ENCODE assay signal across 8 cellular contexts in genomic region chr2:235665656-235666239, GRCh38.
A peak's percentile ranks its signal among the peaks of the same experiment; 100 is the strongest.
DNase-seq lines count a peak whose midpoint lies in the region; ATAC-seq and TF ChIP-seq lines count a peak whose summit lies in the region.
"Had no signal": no experiment of that assay in that cellular context is flagged by ENCODE, and none has a peak within 500 bp of the region (broad histone marks: within the 10 kb centered on the region; RNA-seq: fewer than 3 reads in every experiment).

No MANE protein-coding gene starts in this region.

- peaks cover 40% of the 10 kb centered on the region for H3K4me1 ChIP-seq in iPS-20b (ENCODE audit: insufficient read depth, low read length)
- peaks cover 3 to 27% of the 10 kb centered on the region in 2 donors for H3K4me1 ChIP-seq in thoracic aorta (ENCODE audit: control insufficient read depth in 1 of 2, low read depth in 2 of 2)

- no peak overlapping the region for H3K27ac ChIP-seq in iPS-20b (ENCODE audit: low read length)
- no peak overlapping the region for H3K27ac ChIP-seq in thoracic aorta

- no peak for ATAC-seq in activated T-helper 17 cell treated with anti-CD3 and anti-CD28 coated beads, Interleukin-2, amount 50 U/mL, for 72 hours (replicated peaks)
- ATAC-seq in thoracic aorta (ENCODE audit: insufficient number of reproducible peaks, low FRiP score, low read depth), result no peak
- ATAC-seq in GM18858 (IDR thresholded peaks at IDR 0.05; ENCODE audit: unreplicated experiment), result no peak

- no peaks in the 10 kb centered on the region for H3K4me1 Mint-ChIP-seq in activated T-helper 17 cell treated with anti-CD3 and anti-CD28 coated beads, Interleukin-2, amount 50 U/mL, for 72 hours

- H3K36me3 ChIP-seq in iPS-20b (ENCODE audit: insufficient read depth, low read depth, low read length), result no peaks in the 10 kb centered on the region
- H3K36me3 ChIP-seq in thoracic aorta, result no peaks in the 10 kb centered on the region

- no peak overlapping the region for H3K27ac Mint-ChIP-seq in activated T-helper 17 cell treated with anti-CD3 and anti-CD28 coated beads, Interleukin-2, amount 50 U/mL, for 72 hours
- H3K27ac Mint-ChIP-seq: activated B cell treated with CpG ODN at 0.5 μM for 24 hours had no signal

- peak overlapping the region; percentile 64 for H3K4me3 Mint-ChIP-seq in activated T-helper 17 cell treated with anti-CD3 and anti-CD28 coated beads, Interleukin-2, amount 50 U/mL, for 72 hours
- H3K4me3 Mint-ChIP-seq: activated B cell treated with CpG ODN at 0.5 μM for 24 hours had no signal

- H3K9me3 Mint-ChIP-seq in activated T-helper 17 cell treated with anti-CD3 and anti-CD28 coated beads, Interleukin-2, amount 50 U/mL, for 72 hours, result no peaks in the 10 kb centered on the region
- H3K9me3 Mint-ChIP-seq: activated B cell treated with CpG ODN at 0.5 μM for 24 hours had no signal

- H3K27me3 ChIP-seq in iPS-20b (ENCODE audit: insufficient read depth, low read length), result peaks cover 4% of the 10 kb centered on the region; the same call in 1 of the 2 replicates
- no peaks in the 10 kb centered on the region for H3K27me3 ChIP-seq in thoracic aorta (replicated peaks; ENCODE audit: insufficient read depth)

- H3K36me3 Mint-ChIP-seq in activated T-helper 17 cell treated with anti-CD3 and anti-CD28 coated beads, Interleukin-2, amount 50 U/mL, for 72 hours (ENCODE audit: low read depth), result no peaks in the 10 kb centered on the region

- H3K4me3 ChIP-seq in Jurkat, Clone E6-1 (ENCODE audit: low read length), result peak overlapping the region; percentile 29
- H3K4me3 ChIP-seq in iPS-20b (ENCODE audit: low read length) (peak overlapping the region; percentile 56; the same call in 1 of the 2 replicates), thoracic aorta (peak overlapping the region; percentile 58)

- H3K27me3 Mint-ChIP-seq in activated T-helper 17 cell treated with anti-CD3 and anti-CD28 coated beads, Interleukin-2, amount 50 U/mL, for 72 hours, result peaks cover 41% of the 10 kb centered on the region

- H3K9me3 ChIP-seq in iPS-20b (ENCODE audit: insufficient read depth, low read depth, low read length) (no peaks in the 10 kb centered on the region), thoracic aorta (no peaks in the 10 kb centered on the region)

- TF ChIP-seq CTCF in thoracic aorta (IDR thresholded peaks at IDR 0.05), result no peak

- no peak for DNase-seq in Jurkat, Clone E6-1 (ENCODE audit: low read depth, low spot score)
- DNase-seq in thoracic aorta (ENCODE audit: low spot score), result no peak
- no peak for DNase-seq in activated naive CD4-positive, alpha-beta T cell (lab: John Stamatoyannopoulos, UW)
- DNase-seq in activated CD4-positive, CD25-positive, alpha-beta regulatory T cell treated with anti-CD3 and anti-CD28 coated beads, Interleukin-2, amount 50 U/mL, for 72 hours, result no peak
- DNase-seq: activated B cell treated with CpG ODN at 0.5 μM for 24 hours had no signal

- H3K9ac ChIP-seq in iPS-20b (ENCODE audit: low read depth, low read length), result 0 out of 2 replicates have a peak overlapping the region, but pooled peaks have one; percentile 53
